18 cellular contexts compared by ENCODE assay signal in the genomic region with DNA sequence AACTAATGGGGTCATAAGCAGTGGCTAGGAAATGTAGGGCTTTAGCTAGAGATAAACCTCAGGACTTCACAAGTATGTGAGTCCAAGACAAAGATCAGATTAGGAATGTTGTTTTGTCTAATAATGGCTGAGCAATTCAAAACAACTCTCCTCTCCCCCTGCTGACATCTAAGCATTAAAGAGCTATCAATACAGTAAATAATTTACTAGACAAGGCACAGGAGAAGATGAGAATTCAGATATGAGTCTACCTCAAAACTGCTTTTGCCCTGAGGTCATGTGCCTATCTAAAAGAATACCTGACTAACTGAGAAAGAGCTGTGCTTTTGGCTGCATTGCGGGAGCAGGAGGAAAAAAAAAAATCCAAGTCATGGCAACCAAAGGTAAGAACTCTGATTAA.
DNase-seq lines count a peak whose midpoint lies in the region; ATAC-seq, FAIRE-seq and TF ChIP-seq lines count a peak whose summit lies in the region.
"Had no signal": no experiment of that assay in that cellular context is flagged by ENCODE, and none has a peak within 500 bp of the region (broad histone marks: within the 10 kb centered on the region; RNA-seq: fewer than 3 reads in every experiment).

No MANE protein-coding gene starts in this region.

- H3K4me2 ChIP-seq in astrocyte (ENCODE audit: low read length), result no peak overlapping the region
- H3K4me2 ChIP-seq: PC-9 had no signal

- no peaks in the 10 kb centered on the region for H3K27me3 ChIP-seq in astrocyte (ENCODE audit: insufficient read depth, low read length)

- no peaks in the 10 kb centered on the region for H3K79me2 ChIP-seq in astrocyte (ENCODE audit: insufficient read depth, low read length)

- peak overlapping the region; percentile 66 for H3K27ac Mint-ChIP-seq in astrocyte (ENCODE audit: unreplicated experiment)
- H3K27ac Mint-ChIP-seq: HFFc6 had no signal

- no peaks in the 10 kb centered on the region for H3K9me3 ChIP-seq in astrocyte (ENCODE audit: insufficient read depth, low read depth, low read length)

- H3K4me1 ChIP-seq in astrocyte (ENCODE audit: insufficient read depth, low read length), result no peaks in the 10 kb centered on the region

- TF ChIP-seq CTCF in AG10803 (conservative IDR thresholded peaks at IDR 0.05; ENCODE audit: low read length), result no peak
- no peak for TF ChIP-seq CTCF in astrocyte (IDR thresholded peaks at IDR 0.05; ENCODE audit: insufficient read depth, low read depth, low read length)

- H2AFZ ChIP-seq in astrocyte (ENCODE audit: low read depth, low read length), result no peak overlapping the region
- H2AFZ ChIP-seq: PC-9 had no signal

- H3K4me3 Mint-ChIP-seq in astrocyte (ENCODE audit: unreplicated experiment), result no peak overlapping the region
- H3K4me3 Mint-ChIP-seq: HFFc6 had no signal

- FAIRE-seq in astrocyte (lab: Jason Lieb, UNC), result no peak
- FAIRE-seq: H54, K562 had no signal

- no peak overlapping the region for H3K27ac ChIP-seq in astrocyte (ENCODE audit: low read depth, low read length)
- H3K27ac ChIP-seq: PC-9 had no signal

- no peak overlapping the region for H3K9ac ChIP-seq in astrocyte (ENCODE audit: low read length)

- no peaks in the 10 kb centered on the region for H3K36me3 ChIP-seq in astrocyte (ENCODE audit: insufficient read depth, low read length)

- H3K4me1 Mint-ChIP-seq in astrocyte (ENCODE audit: low read depth, unreplicated experiment), result peaks cover 17% of the 10 kb centered on the region

- no peaks in the 10 kb centered on the region for H4K20me1 ChIP-seq in astrocyte (ENCODE audit: insufficient read depth, low read length)

- H3K4me3 ChIP-seq in AG10803 (ENCODE audit: low read length), result no peak overlapping the region
- H3K4me3 ChIP-seq in astrocyte (ENCODE audit: insufficient read depth, low read depth, low read length), result no peak overlapping the region
- H3K4me3 ChIP-seq: K562, PC-9 had no signal

- ATAC-seq in HG03354 (IDR thresholded peaks at IDR 0.05; ENCODE audit: poor library complexity, severe bottlenecking, unreplicated experiment), result no peak
- ATAC-seq: K562 had no signal

- no peaks in the 10 kb centered on the region for H3K9me3 Mint-ChIP-seq in astrocyte (ENCODE audit: unreplicated experiment)

- H3K36me3 Mint-ChIP-seq in astrocyte (ENCODE audit: low read depth, unreplicated experiment), result no peaks in the 10 kb centered on the region

- peak; percentile 3 for DNase-seq in AG10803 (ENCODE audit: low read depth)
- DNase-seq in astrocyte (ENCODE audit: low read depth), result no peak
- DNase-seq in kidney tubule cell (ENCODE audit: low spot score), result peak; percentile 85
- DNase-seq in renal cortical epithelial cell (ENCODE audit: low read depth), result peak; percentile 82
- DNase-seq in SIG-M5 treated with dmso at 0.1 percent for 504 hours (lab: John Stamatoyannopoulos, UW; ENCODE audit: unreplicated experiment), result no peak
- DNase-seq in C1 segment of cervical spinal cord (lab: John Stamatoyannopoulos, UW), result no peak
- DNase-seq in NCI-H128 (lab: John Stamatoyannopoulos, UW; ENCODE audit: unreplicated experiment), result no peak
- DNase-seq: AML-193, Calu3, DMS53, HFFc6, NCI-H1436 treated with DMSO at 0.1 percent for 48 hours, NCI-H2081, NCI-H510A, PC-9 had no signal

- H3K27me3 Mint-ChIP-seq in astrocyte (ENCODE audit: low read depth, unreplicated experiment), result no peaks in the 10 kb centered on the region

Comparison
In these comparisons a context has a peak if more than half of its experiments do, and no peak if none do; other contexts are left out.
1. DNase-seq: peak in AG10803 (single experiment), kidney tubule cell (single experiment) and renal cortical epithelial cell (single experiment); none in astrocyte (single experiment), SIG-M5 treated with dmso at 0.1 percent for 504 hours (single experiment), C1 segment of cervical spinal cord (0 of 14) and NCI-H128 (single experiment).